ENCODE assay signal across 1 cellular context in the genomic region with DNA sequence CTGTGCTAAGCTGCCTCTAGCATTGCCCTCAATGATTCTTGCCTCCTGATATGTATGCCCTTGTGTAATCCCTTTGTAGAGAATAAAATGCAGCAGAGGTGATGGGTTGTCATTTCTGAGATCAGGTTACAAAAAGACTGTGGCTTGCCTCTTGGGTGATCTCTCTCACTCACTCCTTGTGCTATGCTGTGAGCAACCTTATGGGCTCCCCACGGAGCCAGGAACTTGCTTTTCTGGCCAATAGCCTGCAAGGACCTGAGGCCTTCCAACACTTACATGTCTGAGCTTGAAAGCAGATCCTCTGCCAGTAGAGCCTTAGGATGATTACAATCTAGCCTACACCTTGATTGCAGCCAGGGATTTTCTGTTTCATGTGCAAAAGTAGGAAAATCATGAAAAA.
TF ChIP-seq lines count a peak whose summit lies in the region.

No MANE protein-coding gene starts in this region.

TF ChIP-seq in H1, 55 proteins besides CTCF, POLR2A, EP300 and RAD21 (continued from another document):
- TF ChIP-seq, protein P1, sequence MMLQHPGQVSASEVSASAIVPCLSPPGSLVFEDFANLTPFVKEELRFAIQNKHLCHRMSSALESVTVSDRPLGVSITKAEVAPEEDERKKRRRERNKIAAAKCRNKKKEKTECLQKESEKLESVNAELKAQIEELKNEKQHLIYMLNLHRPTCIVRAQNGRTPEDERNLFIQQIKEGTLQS (IDR thresholded peaks at IDR 0.05; ENCODE audit: insufficient read depth, low read depth, low read length), result no peak
- TF ChIP-seq CREB1 (IDR thresholded peaks at IDR 0.05), result no peak
- TF ChIP-seq SUZ12 (IDR thresholded peaks at IDR 0.05; ENCODE audit: low read length), result no peak
- no peak for TF ChIP-seq TBP (IDR thresholded peaks at IDR 0.05; ENCODE audit: low read depth, low read length)
